ENCODE assay signal across 8 cellular contexts in genomic region chr10:91198781-91199180, GRCh38. TPM values are rescaled to one million over a fixed set of nuclear protein-coding genes. Genes with fewer than 3 reads are reported as not detected.
DNase-seq lines count a peak whose midpoint lies in the region; ATAC-seq, FAIRE-seq and TF ChIP-seq lines count a peak whose summit lies in the region.

No MANE protein-coding gene starts in this region.

- intact Hi-C loops in CD8-positive, alpha-beta T cell (cut with DNase I, micrococcal nuclease): loop anchor here in 1 of 2 experiments (2.0 kb wide), 1 partner anchor 34 kb away; no protein-coding TSS in a partner anchor

- peaks cover 3% of the 10 kb centered on the region for H3K36me3 Mint-ChIP-seq in CD8-positive, alpha-beta T cell
- no peaks in the 10 kb centered on the region for H3K36me3 Mint-ChIP-seq in glutamatergic neuron (ENCODE audit: unreplicated experiment)

- H3K27me3 Mint-ChIP-seq in CD8-positive, alpha-beta T cell (ENCODE audit: low read depth): no peaks in the 10 kb centered on the region
- H3K27me3 Mint-ChIP-seq in glutamatergic neuron (ENCODE audit: unreplicated experiment): no peaks in the 10 kb centered on the region

- H3K9me3 Mint-ChIP-seq in CD8-positive, alpha-beta T cell: no peaks in the 10 kb centered on the region
- no peaks in the 10 kb centered on the region for H3K9me3 Mint-ChIP-seq in glutamatergic neuron (ENCODE audit: unreplicated experiment)

- peaks cover 65% of the 10 kb centered on the region for H3K4me1 ChIP-seq in CD8-positive, alpha-beta T cell (ENCODE audit: insufficient read depth, low read length)
- H3K4me1 ChIP-seq in mucosa of rectum (ENCODE audit: control insufficient read depth in 2 of 2, insufficient read depth in 2 of 2, low read length in 2 of 2): peaks cover 5% of the 10 kb centered on the region in 2 donors

- H3K4me1 Mint-ChIP-seq in CD8-positive, alpha-beta T cell (ENCODE audit: low read depth): peaks cover 84% of the 10 kb centered on the region
- H3K4me1 Mint-ChIP-seq in glutamatergic neuron (ENCODE audit: low read depth, unreplicated experiment): no peaks in the 10 kb centered on the region

- H3K9me3 ChIP-seq in CD8-positive, alpha-beta T cell (ENCODE audit: low read length): no peaks in the 10 kb centered on the region
- no peaks in the 10 kb centered on the region for H3K9me3 ChIP-seq in mucosa of rectum (ENCODE audit: control insufficient read depth in 2 of 2, low read length in 2 of 2)
- H3K9me3 ChIP-seq in WERI-Rb-1 (ENCODE audit: severe bottlenecking): no peaks in the 10 kb centered on the region

- CTCF ChIA-PET in CD8-positive, alpha-beta T cell (lab: Charles Lee): interaction anchor here (1.7 kb wide), 1 partner anchor 52 kb away, joined by 5 read pairs; no protein-coding TSS in a partner anchor

- H3K27ac Mint-ChIP-seq in CD8-positive, alpha-beta T cell: peak overlapping the region; percentile 71
- H3K27ac Mint-ChIP-seq in glutamatergic neuron (ENCODE audit: unreplicated experiment): no peak overlapping the region

- H3K4me3 ChIP-seq in CD8-positive, alpha-beta T cell (ENCODE audit: low read depth, low read length): no peak overlapping the region
- H3K4me3 ChIP-seq in astrocyte of the spinal cord (ENCODE audit: low read depth, low read length): no peak overlapping the region
- H3K4me3 ChIP-seq in mucosa of rectum (ENCODE audit: low read length in 2 of 2): peak overlapping the region in 1 of 2 donors; percentile 26
- H3K4me3 ChIP-seq in WERI-Rb-1 (ENCODE audit: low read depth, low read length): no peak overlapping the region

- in situ Hi-C loops in astrocyte of the spinal cord (cut with HindIII; ENCODE audit: low sequenced_read_pairs): no loop called here

- POLR2A ChIA-PET in CD8-positive, alpha-beta T cell (lab: Charles Lee): interaction anchor here (1.6 to 5.9 kb wide), 2 partner anchors 12 to 35 kb away, joined by 8 to 36 read pairs; no protein-coding TSS in a partner anchor

- H3K27ac ChIP-seq in CD8-positive, alpha-beta T cell (ENCODE audit: low read depth, low read length): no peak overlapping the region
- peak overlapping the region; percentile 59 to 60 for H3K27ac ChIP-seq in mucosa of rectum (ENCODE audit: low read depth in 2 of 2, low read length in 2 of 2)
- no peak overlapping the region for H3K27ac ChIP-seq in WERI-Rb-1

- peak overlapping the region; percentile 13 for H3K4me3 Mint-ChIP-seq in CD8-positive, alpha-beta T cell
- no peak overlapping the region for H3K4me3 Mint-ChIP-seq in glutamatergic neuron (ENCODE audit: unreplicated experiment)

- H3K36me3 ChIP-seq in CD8-positive, alpha-beta T cell (ENCODE audit: insufficient read depth, low read length): no peaks in the 10 kb centered on the region
- H3K36me3 ChIP-seq in mucosa of rectum (ENCODE audit: control insufficient read depth in 2 of 2, insufficient read depth in 2 of 2, low read length in 2 of 2): no peaks in the 10 kb centered on the region
- H3K36me3 ChIP-seq in WERI-Rb-1: no peaks in the 10 kb centered on the region

- no peak for DNase-seq in CD8-positive, alpha-beta T cell
- DNase-seq in astrocyte of the spinal cord (ENCODE audit: low read depth, low spot score) (peak; percentile 81), WERI-Rb-1 (no peak), glutamatergic neuron (no peak), D721Med (ENCODE audit: insufficient read length, low spot score) (no peak)

- no peak overlapping the region for H3K9ac ChIP-seq in mucosa of rectum (ENCODE audit: low read depth in 1 of 2, low read length in 2 of 2)

- no peak for TF ChIP-seq CTCF in CD8-positive, alpha-beta T cell (IDR thresholded peaks at IDR 0.05)
- TF ChIP-seq CTCF in astrocyte of the spinal cord (IDR thresholded peaks at IDR 0.05; ENCODE audit: low read depth, low read length) (no peak), WERI-Rb-1 (IDR thresholded peaks at IDR 0.05; ENCODE audit: low read depth, low read length) (no peak), glutamatergic neuron (IDR thresholded peaks at IDR 0.05; ENCODE audit: partially characterized antibody, unreplicated experiment) (no peak), D721Med (IDR thresholded peaks at IDR 0.05; ENCODE audit: insufficient read depth, missing control alignments) (no peak)

- H3K27me3 ChIP-seq in CD8-positive, alpha-beta T cell (ENCODE audit: insufficient read depth, low read length): no peaks in the 10 kb centered on the region
- H3K27me3 ChIP-seq in mucosa of rectum (ENCODE audit: control insufficient read depth in 2 of 2, insufficient read depth in 2 of 2, low read length in 2 of 2) (no peaks in the 10 kb centered on the region), WERI-Rb-1 (ENCODE audit: insufficient read depth, low read depth, severe bottlenecking) (no peaks in the 10 kb centered on the region)

- ATAC-seq in CD8-positive, alpha-beta T cell: peak; percentile 47
- ATAC-seq in GM19463 (IDR thresholded peaks at IDR 0.05; ENCODE audit: unreplicated experiment) (peak; percentile 79), HG03520 (IDR thresholded peaks at IDR 0.05; ENCODE audit: unreplicated experiment) (peak; percentile 82)

- no peak for FAIRE-seq in D721Med (lab: Jason Lieb, UNC)

RNA-seq across cellular contexts. Expression of gene PCGF5, which starts 21.7 kb away (rescaled TPM):
- 10 to 100 TPM; 67.5 to 70.7 TPM for total RNA-seq in CD8-positive, alpha-beta T cell
- total RNA-seq in glutamatergic neuron (ENCODE audit: unreplicated experiment): 3.0 TPM

Comparison
In these comparisons a context has a peak if more than half of its experiments do, and no peak if none do; other contexts are left out.
1. H3K27ac ChIP-seq: peak in mucosa of rectum (2 of 2); none in CD8-positive, alpha-beta T cell (single experiment) and WERI-Rb-1 (single experiment).
2. RNA of gene PCGF5, which starts 21.7 kb away (total RNA-seq): 67.5 to 70.7 TPM in CD8-positive, alpha-beta T cell; 3.0 TPM in glutamatergic neuron (single experiment); every median in the first group is over 10 times any median in the second.
3. Peak in every context shown above with its lines, with median percentiles within 50 percentile points of each other: ATAC-seq.